In genomic region chr19:51016798-51017683, GRCh38 we compare ENCODE assay signal across 8 cellular contexts. TPM values are rescaled to one million over a fixed set of nuclear protein-coding genes. Genes with fewer than 3 reads are reported as not detected.
DNase-seq lines count a peak whose midpoint lies in the region; ATAC-seq and TF ChIP-seq lines count a peak whose summit lies in the region.

No MANE protein-coding gene starts in this region.

- ATAC-seq in foreskin keratinocyte (peak; percentile 60), upper lobe of left lung (ENCODE audit: low FRiP score in 2 of 2) (peak in 1 of 2 donors; percentile 69), HG03378 (IDR thresholded peaks at IDR 0.05; ENCODE audit: unreplicated experiment) (no peak)

- H3K27ac ChIP-seq in foreskin keratinocyte (peak overlapping the region; percentile 1), upper lobe of left lung (no peak overlapping the region)

- peaks cover 53% of the 10 kb centered on the region for H3K27me3 Mint-ChIP-seq in T-helper 2 cell treated with Interferon-gamma antibody and Interleukin-4, amounts not matched to agents 5 μg/mL and 100 μg/mL, for 36 hours (ENCODE audit: low read depth)

- TF ChIP-seq CTCF in foreskin keratinocyte (conservative IDR thresholded peaks at IDR 0.05) (peak; percentile 99), upper lobe of left lung (IDR thresholded peaks at IDR 0.05) (peak; percentile 32 to 81 (median 66))

- TF ChIP-seq POLR2A in upper lobe of left lung (IDR thresholded peaks at IDR 0.05): no peak

- H3K9me3 ChIP-seq in upper lobe of left lung: no peaks in the 10 kb centered on the region

- H3K27ac Mint-ChIP-seq in T-helper 2 cell treated with Interferon-gamma antibody and Interleukin-4, amounts not matched to agents 5 μg/mL and 100 μg/mL, for 36 hours: no peak overlapping the region

- WGBS in upper lobe of left lung, 2 donors: 3% methylated on average over 44 to 64 of the region's 68 CpGs

- no peak for TF ChIP-seq EP300 in upper lobe of left lung (IDR thresholded peaks at IDR 0.05)

- H3K9me3 Mint-ChIP-seq in T-helper 2 cell treated with Interferon-gamma antibody and Interleukin-4, amounts not matched to agents 5 μg/mL and 100 μg/mL, for 36 hours: no peaks in the 10 kb centered on the region

- no peaks in the 10 kb centered on the region for H3K36me3 ChIP-seq in upper lobe of left lung

- peaks cover 2% of the 10 kb centered on the region for H3K36me3 Mint-ChIP-seq in T-helper 2 cell treated with Interferon-gamma antibody and Interleukin-4, amounts not matched to agents 5 μg/mL and 100 μg/mL, for 36 hours (ENCODE audit: low read depth)

- peaks cover 11% of the 10 kb centered on the region for H3K4me1 Mint-ChIP-seq in T-helper 2 cell treated with Interferon-gamma antibody and Interleukin-4, amounts not matched to agents 5 μg/mL and 100 μg/mL, for 36 hours (ENCODE audit: low read depth)

- H3K4me1 ChIP-seq in foreskin keratinocyte (no peaks in the 10 kb centered on the region), upper lobe of left lung (peaks cover 8 to 39% (median 20%) of the 10 kb centered on the region in 4 donors)

- DNase-seq in T-helper 2 cell (peak in 3 of 5 experiments; percentile 17 to 42 (median 37)), NCI-H226 (peak; percentile 73), activated T-cell treated with anti-CD3 and anti-CD28 coated beads for 24 hours (ENCODE audit: low read depth) (peak; percentile 49), foreskin keratinocyte (peak in 1 of 2 donors; percentile 75), nucleus accumbens (lab: John Stamatoyannopoulos, UW) (peak in 46 of 56 donors; percentile 5 to 84 (median 38)), upper lobe of left lung (peak; percentile 26 to 84)
- DNase-seq in T-helper 2 cell treated with Interferon-gamma antibody and Interleukin-4, amounts not matched to agents 5 μg/mL and 100 μg/mL, for 36 hours (ENCODE audit: low spot score): no peak

- H3K27me3 ChIP-seq in foreskin keratinocyte (no peaks in the 10 kb centered on the region), upper lobe of left lung (peaks cover 0 to 27% (median 12%) of the 10 kb centered on the region in 4 donors)

- peak overlapping the region in 3 of 4 donors; percentile 15 to 36 (median 32) for H3K4me3 ChIP-seq in upper lobe of left lung

- no peak overlapping the region for H3K4me3 Mint-ChIP-seq in T-helper 2 cell treated with Interferon-gamma antibody and Interleukin-4, amounts not matched to agents 5 μg/mL and 100 μg/mL, for 36 hours

RNA-seq across cellular contexts. Expression of gene KLK10, which starts 2.5 kb away (rescaled TPM):
- total RNA-seq in foreskin keratinocyte (23.5 and 104 TPM in 2 replicates), upper lobe of left lung (10 to 100 TPM in 3 of 6 donors, 1 to 10 TPM in 2, not detected in 1; 4.8 to 21.7 (median 18.6) TPM)
- 38.6 and 179 TPM in 2 replicates for polyA plus RNA-seq in foreskin keratinocyte

RNA-seq across cellular contexts. Expression of gene KLK11, which starts 9.4 kb away (rescaled TPM):
- total RNA-seq in foreskin keratinocyte (3.7 and 7.5 TPM in 2 replicates), upper lobe of left lung (10 to 100 TPM; 13.3 to 37.7 (median 22.9) TPM)
- polyA plus RNA-seq in foreskin keratinocyte: 4.2 and 7.3 TPM in 2 replicates

RNA-seq across cellular contexts. Expression of gene KLK8, which starts 15.6 kb away (rescaled TPM):
- total RNA-seq in foreskin keratinocyte (88.9 and 91.7 TPM in 2 replicates), upper lobe of left lung (not detected)
- polyA plus RNA-seq in foreskin keratinocyte: 114 and 124 TPM in 2 replicates

RNA-seq across cellular contexts. Expression of gene KLK12, which starts 17.8 kb away (rescaled TPM):
- total RNA-seq in foreskin keratinocyte (0.17 TPM in 1 of 2 replicates, not detected in the other), upper lobe of left lung (1 to 10 TPM in 1 of 6 donors, under 1 TPM in 1, not detected in 4; 0.54 to 2.0 TPM)
- 0.07 and 0.10 TPM in 2 replicates for polyA plus RNA-seq in foreskin keratinocyte

RNA-seq across cellular contexts. Expression of gene KLK7, which starts 33.3 kb away (rescaled TPM):
- total RNA-seq in foreskin keratinocyte (6.3 and 8.1 TPM in 2 replicates), upper lobe of left lung (1 to 10 TPM in 1 of 6 donors, under 1 TPM in 1, not detected in 4; 0.30 to 1.1 TPM)
- 6.3 and 6.4 TPM in 2 replicates for polyA plus RNA-seq in foreskin keratinocyte

Comparison
In these comparisons a context has a peak if more than half of its experiments do, and no peak if none do; other contexts are left out.
1. RNA of gene KLK8, which starts 15.6 kb away (total RNA-seq): 88.9 to 91.7 TPM in foreskin keratinocyte; not detected in upper lobe of left lung; every median in the first group is over 10 times any median in the second.